ENCODE assay signal across 8 cellular contexts in genomic region chr13:77810430-77810829, GRCh38.
A peak's percentile ranks its signal among the peaks of the same experiment; 100 is the strongest.
DNase-seq lines count a peak whose midpoint lies in the region; ATAC-seq and TF ChIP-seq lines count a peak whose summit lies in the region.

No MANE protein-coding gene starts in this region.

- H3K79me2 ChIP-seq in mesendoderm (ENCODE audit: control insufficient read depth, insufficient read depth, low read length), result no peaks in the 10 kb centered on the region

- peak; percentile 51 for DNase-seq in ELR (ENCODE audit: low read depth)
- DNase-seq in WERI-Rb-1, result no peak
- peak; percentile 45 for DNase-seq in mesendoderm
- no peak for DNase-seq in occipital lobe (lab: John Stamatoyannopoulos, UW)

- no peak for TF ChIP-seq EP300 in gastroesophageal sphincter (IDR thresholded peaks at IDR 0.05)

- no peak overlapping the region for H3K18ac ChIP-seq in mesendoderm (ENCODE audit: low read length)

- no peak overlapping the region for H3K4me2 ChIP-seq in mesendoderm (ENCODE audit: low read length)

- no peak overlapping the region for H2BK15ac ChIP-seq in mesendoderm (replicated peaks; ENCODE audit: low read depth)

- H4K8ac ChIP-seq in mesendoderm (ENCODE audit: low read depth, low read length), result no peak overlapping the region

- TF ChIP-seq CTCF in WERI-Rb-1 (IDR thresholded peaks at IDR 0.05; ENCODE audit: low read depth, low read length) (peak; percentile 20; the same call in 1 of the 2 replicates), gastroesophageal sphincter (IDR thresholded peaks at IDR 0.05) (peak in 2 of 4 experiments; percentile 6 to 36)

- H3K27me3 ChIP-seq in WERI-Rb-1 (ENCODE audit: insufficient read depth, low read depth, severe bottlenecking), result no peaks in the 10 kb centered on the region
- no peaks in the 10 kb centered on the region for H3K27me3 ChIP-seq in mesendoderm (ENCODE audit: insufficient read depth, low read length, poor library complexity)
- no peaks in the 10 kb centered on the region for H3K27me3 ChIP-seq in gastroesophageal sphincter

- H2BK5ac ChIP-seq in mesendoderm (ENCODE audit: low read length), result no peak overlapping the region

- no peak overlapping the region for H3K56ac ChIP-seq in mesendoderm (ENCODE audit: low read length)

- H2AK5ac ChIP-seq in mesendoderm (ENCODE audit: low read length), result no peak overlapping the region

- H4K5ac ChIP-seq in mesendoderm (ENCODE audit: low read length), result no peak overlapping the region

- H3K9me3 ChIP-seq in WERI-Rb-1 (ENCODE audit: severe bottlenecking), result no peaks in the 10 kb centered on the region
- no peaks in the 10 kb centered on the region for H3K9me3 ChIP-seq in gastroesophageal sphincter

- no peak overlapping the region for H3K23ac ChIP-seq in mesendoderm (ENCODE audit: low read length)

- H3K4me1 ChIP-seq in mesendoderm (ENCODE audit: control insufficient read depth, low read depth, low read length) (no peaks in the 10 kb centered on the region), gastroesophageal sphincter (no peaks in the 10 kb centered on the region)

- no peak overlapping the region for H3K27ac ChIP-seq in WERI-Rb-1
- no peak overlapping the region for H3K27ac ChIP-seq in mesendoderm (ENCODE audit: low read depth, low read length)
- H3K27ac ChIP-seq in gastroesophageal sphincter, result no peak overlapping the region

- WGBS in mesendoderm (ENCODE audit: extremely low coverage, insufficient coverage, low lambda C conversion rate), result no CpG with 5 or more reads among the region's 2 CpGs
- 46 to 64% methylated on average over 2 of the region's 2 CpGs for WGBS in gastroesophageal sphincter (ENCODE audit: low coverage in 1 of 2), 2 donors

- peak; percentile 75 for ATAC-seq in GM19438 (IDR thresholded peaks at IDR 0.05; ENCODE audit: low read depth, unreplicated experiment)
- peak; percentile 89 for ATAC-seq in HG03520 (IDR thresholded peaks at IDR 0.05; ENCODE audit: unreplicated experiment)
- no peak for ATAC-seq in HG03108 (IDR thresholded peaks at IDR 0.05; ENCODE audit: unreplicated experiment)
- no peak for ATAC-seq in gastroesophageal sphincter

- H3K9ac ChIP-seq in mesendoderm (ENCODE audit: low read length), result no peak overlapping the region

- H3K79me1 ChIP-seq in mesendoderm (ENCODE audit: low read length), result no peaks in the 10 kb centered on the region

- no peaks in the 10 kb centered on the region for H3K36me3 ChIP-seq in WERI-Rb-1
- no peaks in the 10 kb centered on the region for H3K36me3 ChIP-seq in mesendoderm (ENCODE audit: control insufficient read depth, insufficient read depth, low read length)
- no peaks in the 10 kb centered on the region for H3K36me3 ChIP-seq in gastroesophageal sphincter

- H2BK120ac ChIP-seq in mesendoderm (ENCODE audit: low read depth, low read length), result no peak overlapping the region

- no peak overlapping the region for H3K4me3 ChIP-seq in WERI-Rb-1 (ENCODE audit: low read depth, low read length)
- H3K4me3 ChIP-seq in mesendoderm (ENCODE audit: low read length), result no peak overlapping the region
- no peak overlapping the region for H3K4me3 ChIP-seq in gastroesophageal sphincter

- TF ChIP-seq POLR2A in gastroesophageal sphincter (IDR thresholded peaks at IDR 0.05), result no peak

- no peak overlapping the region for H3K4ac ChIP-seq in mesendoderm (ENCODE audit: low read depth, low read length)

Comparison
In these comparisons a context has a peak if more than half of its experiments do, and no peak if none do; other contexts are left out.
1. DNase-seq: peak in ELR (single experiment) and mesendoderm (single experiment); none in WERI-Rb-1 (single experiment) and occipital lobe (single experiment).
2. ATAC-seq: peak in GM19438 (single experiment) and HG03520 (single experiment); none in HG03108 (single experiment) and gastroesophageal sphincter (single experiment).